8 cellular contexts compared by ENCODE assay signal in the genomic region with DNA sequence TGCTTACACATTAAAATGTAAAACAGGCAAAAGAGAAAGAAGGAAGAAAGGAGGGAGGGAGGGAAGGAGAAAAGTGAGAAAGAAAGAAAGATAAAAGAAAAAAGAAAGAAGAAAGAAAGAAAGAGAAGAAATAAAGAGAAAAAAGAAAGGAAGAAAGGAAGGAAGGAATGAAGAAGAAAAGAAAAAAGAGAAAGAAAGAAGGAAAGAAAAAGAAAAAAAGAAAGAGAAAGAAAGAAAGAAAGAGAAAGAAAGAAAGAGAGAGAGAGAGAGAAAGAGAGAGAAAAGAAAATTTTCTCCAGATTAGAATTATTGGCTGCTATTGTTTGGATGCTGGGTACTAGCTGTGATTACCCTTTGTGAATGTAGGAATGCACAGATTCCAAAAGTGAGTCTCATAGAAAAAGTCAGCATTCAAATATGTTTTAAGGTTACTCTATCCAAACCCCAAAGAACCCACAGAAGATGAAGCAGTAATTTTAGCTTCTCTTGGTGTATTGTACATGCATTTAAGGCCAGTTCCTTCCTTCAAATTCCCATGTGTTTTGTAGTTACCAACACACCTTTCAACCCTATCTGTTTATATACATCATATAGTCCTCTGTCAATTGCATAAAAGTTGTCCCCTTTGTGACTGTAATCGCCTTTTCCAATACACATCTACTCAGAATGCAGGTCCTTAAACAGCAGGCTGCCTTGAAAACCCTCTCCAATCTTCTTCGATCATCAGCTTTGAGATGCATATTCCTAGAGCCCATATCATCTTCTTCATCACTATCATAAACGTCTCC. TPM values are rescaled to one million over a fixed set of nuclear protein-coding genes. Genes with fewer than 3 reads are reported as not detected.
DNase-seq lines count a peak whose midpoint lies in the region; ATAC-seq and TF ChIP-seq lines count a peak whose summit lies in the region.

No MANE protein-coding gene starts in this region.

- H3K27ac ChIP-seq in A673 (ENCODE audit: low read depth, low read length, poor library complexity, severe bottlenecking) (peak overlapping the region; percentile 80), esophagus (ENCODE audit: low read depth in 2 of 2, low read length in 1 of 2) (peak overlapping the region; percentile 95 to 97)

- H3K4me3 ChIP-seq in A673 (ENCODE audit: low read depth, low read length, poor library complexity, severe bottlenecking) = peak overlapping the region; percentile 68
- H3K4me3 ChIP-seq in esophagus (ENCODE audit: low read depth in 1 of 2, low read length in 2 of 2) = peak overlapping the region; percentile 63 to 87

- ATAC-seq in GM18868 (IDR thresholded peaks at IDR 0.05; ENCODE audit: unreplicated experiment) = peak; percentile 0
- no peak for ATAC-seq in HG03432 (IDR thresholded peaks at IDR 0.05; ENCODE audit: unreplicated experiment)

- peak overlapping the region; percentile 96 for H3K4me3 Mint-ChIP-seq in osteocyte (ENCODE audit: unreplicated experiment)

- H3K27ac Mint-ChIP-seq in osteocyte (ENCODE audit: unreplicated experiment) = peak overlapping the region; percentile 97

- 2 to 3% methylated on average over 3 of the region's 3 CpGs for WGBS in esophagus, 2 donors

- no peaks in the 10 kb centered on the region for H3K36me3 ChIP-seq in A673 (ENCODE audit: insufficient read depth, low read length, poor library complexity, severe bottlenecking)
- no peaks in the 10 kb centered on the region for H3K36me3 ChIP-seq in esophagus (ENCODE audit: control insufficient read depth in 2 of 2, insufficient read depth in 2 of 2, low read length in 1 of 2)

- TF ChIP-seq CTCF in A673 (conservative IDR thresholded peaks at IDR 0.05; ENCODE audit: low read depth, low read length) (no peak), osteocyte (IDR thresholded peaks at IDR 0.05) (no peak)

- no peaks in the 10 kb centered on the region for H3K27me3 Mint-ChIP-seq in osteocyte (ENCODE audit: unreplicated experiment)

- CTCF ChIA-PET in A673 (lab: Charles Lee) = interaction anchor here (1.7 kb wide), 1 partner anchor 16 kb away, joined by 13 read pairs; no protein-coding TSS in a partner anchor

- POLR2A ChIA-PET in A673 (lab: Charles Lee; ENCODE audit: low non-redundant PET) = interaction anchor here (0.6 kb wide), 1 partner anchor 35 kb away, joined by 4 read pairs; a partner anchor contains a TSS

- no peaks in the 10 kb centered on the region for H3K9me3 Mint-ChIP-seq in osteocyte (ENCODE audit: unreplicated experiment)

- TSS peak; percentile 82 for BruUV-seq in A673 (replicated peaks; lab: Mats Ljungman, UMichigan)

- peaks cover 36% of the 10 kb centered on the region for H3K4me1 Mint-ChIP-seq in osteocyte (ENCODE audit: unreplicated experiment)

- H3K9me3 ChIP-seq in A673 (ENCODE audit: low read depth, low read length, poor library complexity, severe bottlenecking) (no peaks in the 10 kb centered on the region), esophagus (ENCODE audit: control insufficient read depth in 2 of 2, insufficient read depth in 1 of 2, low read depth in 1 of 2, low read length in 1 of 2) (no peaks in the 10 kb centered on the region)

- H3K4me1 ChIP-seq in A673 (ENCODE audit: insufficient read depth, low read length, poor library complexity, severe bottlenecking) (peaks cover 22% of the 10 kb centered on the region), esophagus (ENCODE audit: control insufficient read depth in 2 of 2, insufficient read depth in 2 of 2, low read length in 1 of 2) (peaks cover 0 to 2% of the 10 kb centered on the region in 2 donors)

- DNase-seq in A673 (ENCODE audit: low spot score) (no peak), RPMI7951 (ENCODE audit: low read depth) (peak; percentile 31), osteocyte (ENCODE audit: extremely low spot score, unreplicated experiment) (no peak)
- no peak for DNase-seq in effector CD8-positive, alpha-beta T cell (lab: John Stamatoyannopoulos, UW)
- DNase-seq in central memory CD4-positive, alpha-beta T cell = no peak

- peaks cover 5% of the 10 kb centered on the region for H3K36me3 Mint-ChIP-seq in osteocyte (ENCODE audit: unreplicated experiment)

- H3K27me3 ChIP-seq in A673 (replicated peaks; ENCODE audit: insufficient read depth, low read depth, low read length, poor library complexity) (no peaks in the 10 kb centered on the region), esophagus (ENCODE audit: control insufficient read depth in 1 of 2, insufficient read depth in 2 of 2, low read length in 2 of 2) (no peaks in the 10 kb centered on the region)

- intact Hi-C loops in A673 (cut with micrococcal nuclease; ENCODE audit: unreplicated experiment) = no loop called here

RNA-seq across cellular contexts. Expression of a gene that starts 0.8 kb away (rescaled TPM):
- 47.7 and 54.8 TPM in 2 replicates for total RNA-seq in A673 (2021)
- 118 and 127 TPM in 2 replicates for total RNA-seq in RPMI7951 (2014; rRNA removed; shearing (Covaris generic))
- polyA plus RNA-seq in esophagus = 10 to 100 TPM in 1 of 2 donors, 1 to 10 TPM in 1; 6.6 to 21.7 TPM
- total RNA-seq in osteocyte = 43.0 and 48.5 TPM in 2 replicates

RNA-seq across cellular contexts. Expression of a gene that starts 30.1 kb away (rescaled TPM):
- total RNA-seq in A673 (2021) = 1.9 and 2.0 TPM in 2 replicates
- 0.48 and 0.49 TPM in 2 replicates for total RNA-seq in RPMI7951 (2014; rRNA removed; shearing (Covaris generic))
- 1 to 10 TPM; 1.8 to 2.4 TPM for polyA plus RNA-seq in esophagus
- 1.2 and 2.7 TPM in 2 replicates for total RNA-seq in osteocyte

RNA-seq across cellular contexts. Expression of a gene that starts 34.8 kb away (rescaled TPM):
- 41.5 and 50.1 TPM in 2 replicates for total RNA-seq in A673 (2021)
- 21.1 and 34.0 TPM in 2 replicates for total RNA-seq in RPMI7951 (2014; rRNA removed; shearing (Covaris generic))
- 1 to 10 TPM; 3.1 to 5.3 TPM for polyA plus RNA-seq in esophagus
- 2.7 and 2.8 TPM in 2 replicates for total RNA-seq in osteocyte

RNA-seq across cellular contexts. Expression of a gene that starts 55.8 kb away (rescaled TPM):
- total RNA-seq in A673 (2021) (not detected in 2 replicates), osteocyte (not detected in 2 replicates)
- not detected in 2 replicates for total RNA-seq in RPMI7951 (2014; rRNA removed; shearing (Covaris generic))
- polyA plus RNA-seq in esophagus = not detected
